ENCODE assay signal across 21 cellular contexts in genomic region chr3:171688593-171688992, GRCh38.
DNase-seq lines count a peak whose midpoint lies in the region; ATAC-seq and TF ChIP-seq lines count a peak whose summit lies in the region.
"Had no signal": no experiment of that assay in that cellular context is flagged by ENCODE, and none has a peak within 500 bp of the region (broad histone marks: within the 10 kb centered on the region; RNA-seq: fewer than 3 reads in every experiment).

No MANE protein-coding gene starts in this region.

- TF ChIP-seq CTCF in ascending aorta (IDR thresholded peaks at IDR 0.05), result no peak

- no peaks in the 10 kb centered on the region for H3K9me3 ChIP-seq in ascending aorta
- H3K9me3 ChIP-seq: Peyer's patch, SJSA1 had no signal

- DNase-seq in Daoy (ENCODE audit: low read depth) (peak; percentile 11), NCI-H524 treated with DMSO at 0.1 percent for 48 hours (lab: John Stamatoyannopoulos, UW) (peak; percentile 81), Right ventricle myocardium superior (no peak), iris pigment epithelial cell (ENCODE audit: low read depth) (peak; percentile 36), ascending aorta (ENCODE audit: low spot score in 2 of 2) (no peak), inferior parietal cortex (ENCODE audit: extremely low spot score) (no peak)
- DNase-seq: AML-193; C1 segment of cervical spinal cord; Calu3; CD8-positive, alpha-beta T cell; GF-D8; KBM-7; MM.1S; NCI-H1092; NCI-H1436; NCI-H187 treated with DMSO at 0.1 percent for 48 hours; NCI-H2107; NCI-H774; Peyer's patch had no signal

- no peak overlapping the region for H3K27ac ChIP-seq in ascending aorta
- H3K27ac ChIP-seq: SJSA1 had no signal

- intact Hi-C loops in Right ventricle myocardium superior (cut with DNase I), result no loop called here
- intact Hi-C loops in ascending aorta (cut with DNase I), result no loop called here

- H3K27me3 ChIP-seq in ascending aorta, result no peaks in the 10 kb centered on the region
- H3K27me3 ChIP-seq: Peyer's patch, SJSA1 had no signal

- H3K36me3 ChIP-seq in ascending aorta, result peaks cover 0 to 8% of the 10 kb centered on the region in 2 donors
- H3K36me3 ChIP-seq: SJSA1 had no signal

- H3K4me3 ChIP-seq in ascending aorta, result no peak overlapping the region
- H3K4me3 ChIP-seq: Peyer's patch, SJSA1 had no signal

- no peaks in the 10 kb centered on the region for H3K4me1 ChIP-seq in ascending aorta
- H3K4me1 ChIP-seq: SJSA1 had no signal

- ATAC-seq in Right ventricle myocardium superior (ENCODE audit: poor library complexity), result peak; percentile 55
- ATAC-seq in HG03280 (IDR thresholded peaks at IDR 0.05; ENCODE audit: unreplicated experiment), result no peak
- ATAC-seq: CD8-positive, alpha-beta T cell had no signal

Comparison
In these comparisons a context has a peak if more than half of its experiments do, and no peak if none do; other contexts are left out.
1. DNase-seq: peak in Daoy (single experiment), NCI-H524 treated with DMSO at 0.1 percent for 48 hours (single experiment) and iris pigment epithelial cell (single experiment); none in Right ventricle myocardium superior (single experiment), ascending aorta (0 of 2) and inferior parietal cortex (single experiment).